In the genomic region with DNA sequence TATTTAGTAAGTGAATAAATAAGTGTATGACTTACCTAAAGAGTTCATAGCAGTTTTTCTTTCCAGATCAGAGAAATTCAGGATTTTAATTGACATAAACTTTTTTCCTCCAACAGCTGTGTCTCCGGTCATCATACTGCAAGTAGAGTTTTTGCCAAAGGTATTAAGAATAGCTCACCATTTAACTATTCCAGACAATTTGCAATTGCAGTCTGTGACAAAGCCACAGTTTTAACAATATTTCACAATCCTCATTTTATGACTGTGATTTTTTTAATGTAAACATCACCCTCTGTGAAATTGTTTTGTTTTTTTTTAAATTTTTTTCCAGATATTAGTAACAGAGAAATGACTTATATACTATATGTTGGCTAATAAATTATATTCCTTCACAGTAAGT, we compare ENCODE assay signal across 16 cellular contexts.
"Had no signal": no experiment of that assay in that cellular context is flagged by ENCODE, and none has a peak within 500 bp of the region (broad histone marks: within the 10 kb centered on the region; RNA-seq: fewer than 3 reads in every experiment).

No MANE protein-coding gene starts in this region.

- H3K4me1 ChIP-seq: psoas muscle had no signal

- H3K36me3 ChIP-seq: sigmoid colon, thoracic aorta had no signal

- H3K27ac ChIP-seq: psoas muscle, sigmoid colon, thoracic aorta had no signal

- H3K9me3 ChIP-seq: psoas muscle, sigmoid colon, thoracic aorta had no signal

- H3K4me3 ChIP-seq: psoas muscle, sigmoid colon, thoracic aorta had no signal

- DNase-seq: activated CD4-positive, alpha-beta memory T cell treated with anti-CD3 and anti-CD28 coated beads for 36 hours; activated gamma-delta T cell treated with Interleukin-2 at 50 U/mL for 16 hours; activated naive CD8-positive, alpha-beta T cell treated with anti-CD3 and anti-CD28 coated beads for 36 hours; activated T-cell treated with anti-CD3 and anti-CD28 coated beads, Interleukin-2, amount 50 U/mL, for 72 hours; aorta; effector CD4-positive, alpha-beta T cell; glutamatergic neuron; nucleus accumbens; psoas muscle; sigmoid colon; stimulated activated CD4-positive, alpha-beta T cell treated with anti-CD3 and anti-CD28 coated beads, Interleukin-4, amount 100 ng/mL, for 1 hour; stimulated activated naive CD8-positive, alpha-beta T cell treated with anti-CD3 and anti-CD28 coated beads, Interleukin-15, amount 100 ng/mL, for 72 hours; T1000 had no signal

- FAIRE-seq: bronchial epithelial cell, colon had no signal
